ENCODE assay signal across 12 cellular contexts in genomic region chr14:22418631-22419030, GRCh38.
A peak's percentile ranks its signal among the peaks of the same experiment; 100 is the strongest.
DNase-seq lines count a peak whose midpoint lies in the region; ATAC-seq and TF ChIP-seq lines count a peak whose summit lies in the region.
"Had no signal": no experiment of that assay in that cellular context is flagged by ENCODE, and none has a peak within 500 bp of the region (broad histone marks: within the 10 kb centered on the region; RNA-seq: fewer than 3 reads in every experiment).

No MANE protein-coding gene starts in this region.

- H3K27ac ChIP-seq in DOHH2 (ENCODE audit: low read depth, low read length), result peak overlapping the region; percentile 31
- H3K27ac ChIP-seq: SJCRH30, uterus had no signal

- peaks cover 57% of the 10 kb centered on the region for H3K4me1 ChIP-seq in DOHH2 (ENCODE audit: control insufficient read depth, low read length)
- H3K4me1 ChIP-seq: uterus had no signal

- no peaks in the 10 kb centered on the region for H4K20me1 ChIP-seq in DOHH2 (ENCODE audit: control insufficient read depth, insufficient read depth, low read depth, low read length)

- H3K79me2 ChIP-seq in DOHH2 (ENCODE audit: control insufficient read depth, low read length), result no peaks in the 10 kb centered on the region

- no peaks in the 10 kb centered on the region for H3F3A ChIP-seq in DOHH2 (ENCODE audit: control insufficient read depth, insufficient read depth)

- no peak for TF ChIP-seq CTCF in DOHH2 (IDR thresholded peaks at IDR 0.05; ENCODE audit: low read depth, low read length, poor library complexity, severe bottlenecking)

- H3K27me3 ChIP-seq in DOHH2 (ENCODE audit: control insufficient read depth, low read length), result no peaks in the 10 kb centered on the region
- H3K27me3 ChIP-seq: SJCRH30, uterus had no signal

- no peaks in the 10 kb centered on the region for H3K36me3 ChIP-seq in DOHH2 (ENCODE audit: control insufficient read depth, low read length)
- H3K36me3 ChIP-seq: SJCRH30, uterus had no signal

- no peaks in the 10 kb centered on the region for H3K9me2 ChIP-seq in DOHH2 (replicated peaks; ENCODE audit: control insufficient read depth, low read length)

- no peaks in the 10 kb centered on the region for H3K9me3 ChIP-seq in DOHH2 (ENCODE audit: control insufficient read depth, insufficient read depth, low read length)
- H3K9me3 ChIP-seq: SJCRH30, uterus had no signal

- ATAC-seq in GM19397 (IDR thresholded peaks at IDR 0.05; ENCODE audit: unreplicated experiment), result peak; percentile 56
- ATAC-seq in HG03432 (IDR thresholded peaks at IDR 0.05; ENCODE audit: unreplicated experiment), result peak; percentile 71
- ATAC-seq in left colon, result no peak
- no peak for ATAC-seq in GM21576 (IDR thresholded peaks at IDR 0.05; ENCODE audit: unreplicated experiment)
- ATAC-seq: activated T-cell treated with anti-CD3 and anti-CD28 coated beads, Interleukin-2, amount 50 U/mL, for 4 hours had no signal

- peak; percentile 6 for DNase-seq in dermis blood vessel endothelial cell
- no peak for DNase-seq in left colon
- DNase-seq in stimulated activated CD4-positive, alpha-beta T cell treated with anti-CD3 and anti-CD28 coated beads, Interleukin-4, amount 100 ng/mL, for 24 hours, result no peak
- DNase-seq in hippocampal formation (lab: John Stamatoyannopoulos, UW), result no peak
- DNase-seq: activated T-cell treated with anti-CD3 and anti-CD28 coated beads, Interleukin-2, amount 50 U/mL, for 4 hours; NCI-H1092 treated with DMSO at 0.1 percent for 48 hours; SJCRH30; uterus had no signal

- H3K4me3 ChIP-seq in DOHH2 (ENCODE audit: low read length), result peak overlapping the region; percentile 40
- H3K4me3 ChIP-seq: SJCRH30, uterus had no signal

- H3K4me2 ChIP-seq in DOHH2 (ENCODE audit: low read length), result peak overlapping the region; percentile 67

- intact Hi-C loops in left colon (cut with DNase I, micrococcal nuclease), result no loop called here

Comparison
In these comparisons a context has a peak if more than half of its experiments do, and no peak if none do; other contexts are left out.
1. ATAC-seq: peak in GM19397 (single experiment) and HG03432 (single experiment); none in left colon (single experiment) and GM21576 (single experiment).